28 cellular contexts compared by ENCODE assay signal in genomic region chr3:50504681-50505080, GRCh38. TPM values are rescaled to one million over a fixed set of nuclear protein-coding genes. Genes with fewer than 3 reads are reported as not detected.
DNase-seq lines count a peak whose midpoint lies in the region; ATAC-seq and TF ChIP-seq lines count a peak whose summit lies in the region.
"Had no signal": no experiment of that assay in that cellular context is flagged by ENCODE, and none has a peak within 500 bp of the region (broad histone marks: within the 10 kb centered on the region; RNA-seq: fewer than 3 reads in every experiment).

No MANE protein-coding gene starts in this region.

- H3K79me2 ChIP-seq in osteoblast (ENCODE audit: insufficient read depth, low read length): no peaks in the 10 kb centered on the region

- H3K9me3 Mint-ChIP-seq in activated CD4-positive, alpha-beta T cell treated with anti-CD3 and anti-CD28 coated beads, Interleukin-2, amount 10 ng/mL, durations not matched to agents 24 days and 14 days: no peaks in the 10 kb centered on the region
- H3K9me3 Mint-ChIP-seq in memory B cell: no peaks in the 10 kb centered on the region
- H3K9me3 Mint-ChIP-seq: activated T-cell treated with anti-CD3 and anti-CD28 coated beads, Interleukin-2, amount 50 U/mL, for 24 hours had no signal

- peaks cover 2% of the 10 kb centered on the region for H3K4me1 Mint-ChIP-seq in activated CD4-positive, alpha-beta T cell treated with anti-CD3 and anti-CD28 coated beads, Interleukin-2, amount 10 ng/mL, durations not matched to agents 24 days and 14 days
- peaks cover 5% of the 10 kb centered on the region for H3K4me1 Mint-ChIP-seq in memory B cell

- H3K4me3 ChIP-seq in IMR-90 (ENCODE audit: insufficient read depth, low read depth, low read length): no peak overlapping the region
- no peak overlapping the region for H3K4me3 ChIP-seq in osteoblast (ENCODE audit: insufficient read depth, low read length)
- H3K4me3 ChIP-seq: K562, lung had no signal

- no peak overlapping the region for H2BK5ac ChIP-seq in IMR-90 (ENCODE audit: low read depth, low read length, poor library complexity, severe bottlenecking)

- in situ Hi-C loops in IMR-90 (cut with MboI; ENCODE audit: low sequenced_read_pairs): no loop called here

- CTCF ChIA-PET in IMR-90 (lab: Yijun Ruan, JAX): no interaction called here

- no peak overlapping the region for H4K8ac ChIP-seq in IMR-90 (ENCODE audit: low read depth in 2 of 2, low read length in 2 of 2)

- H3K27ac ChIP-seq in IMR-90 (ENCODE audit: insufficient read depth, low read length) (no peak overlapping the region), osteoblast (ENCODE audit: low read depth, low read length) (no peak overlapping the region)
- H3K27ac ChIP-seq: epithelial cell of prostate had no signal

- peak overlapping the region; percentile 42 for H2AK9ac ChIP-seq in IMR-90 (replicated peaks; ENCODE audit: low read depth, low read length, poor library complexity)

- H2AK5ac ChIP-seq in IMR-90 (ENCODE audit: low read depth, low read length): no peak overlapping the region

- no peak overlapping the region for H2AFZ ChIP-seq in IMR-90 (replicated peaks; ENCODE audit: low read length, poor library complexity)
- no peak overlapping the region for H2AFZ ChIP-seq in osteoblast (ENCODE audit: low read length)

- H2BK15ac ChIP-seq in IMR-90 (ENCODE audit: low read depth, low read length): no peak overlapping the region

- H3K79me1 ChIP-seq in IMR-90 (ENCODE audit: low read depth in 1 of 2, low read length in 2 of 2): no peaks in the 10 kb centered on the region

- no peak overlapping the region for H3K9ac ChIP-seq in IMR-90 (ENCODE audit: low read depth, low read length)

- no peak overlapping the region for H3K4me2 ChIP-seq in IMR-90 (ENCODE audit: low read depth, low read length)
- H3K4me2 ChIP-seq in osteoblast (ENCODE audit: insufficient read depth, low read length): no peak overlapping the region

- ATAC-seq in IMR-90 (ENCODE audit: low read depth) (no peak), memory B cell (ENCODE audit: low read depth) (no peak), GM21619 (IDR thresholded peaks at IDR 0.05; ENCODE audit: unreplicated experiment) (no peak), GM18867 (IDR thresholded peaks at IDR 0.05; ENCODE audit: unreplicated experiment) (no peak)

- H2BK120ac ChIP-seq in IMR-90 (ENCODE audit: low read depth, low read length): no peak overlapping the region

- no peak for DNase-seq in activated CD4-positive, alpha-beta T cell treated with anti-CD3 and anti-CD28 coated beads, Interleukin-2, amount 10 ng/mL, durations not matched to agents 24 days and 14 days
- no peak for DNase-seq in activated CD4-positive, alpha-beta T cell treated with anti-CD3 and anti-CD28 coated beads for 1 hour
- DNase-seq in IMR-90 (no peak), memory B cell (ENCODE audit: low spot score in 2 of 2) (no peak), osteoblast (ENCODE audit: insufficient read length, low spot score, missing footprints) (peak; percentile 90)
- no peak for DNase-seq in stimulated activated naive CD4-positive, alpha-beta T cell (lab: John Stamatoyannopoulos, UW)
- DNase-seq: activated CD4-positive, alpha-beta T cell treated with anti-CD3 and anti-CD28 coated beads for 48 hours; activated naive CD4-positive, alpha-beta T cell; activated T-cell treated with anti-CD3 and anti-CD28 coated beads, Interleukin-2, amount 50 U/mL, for 24 hours; hippocampal formation; NCI-H1092 treated with DMSO at 0.1 percent for 48 hours; NCI-H187; NCI-H2171; NCI-H82; nucleus accumbens; psoas muscle; SIG-M5; stimulated activated CD8-positive, alpha-beta memory T cell treated with anti-CD3 and anti-CD28 coated beads, Interleukin-4, amount 100 ng/mL, for 48 hours; transverse colon had no signal

- H3K23ac ChIP-seq in IMR-90 (ENCODE audit: low read depth, low read length): no peak overlapping the region

- no peak overlapping the region for H3K4ac ChIP-seq in IMR-90 (ENCODE audit: low read depth, low read length)

- H3K4me1 ChIP-seq in IMR-90 (ENCODE audit: control insufficient read depth, insufficient read depth, low read length): no peaks in the 10 kb centered on the region
- no peaks in the 10 kb centered on the region for H3K4me1 ChIP-seq in osteoblast (ENCODE audit: insufficient read depth, low read length)
- H3K4me1 ChIP-seq: psoas muscle had no signal

- peaks cover 51% of the 10 kb centered on the region for H3K27me3 Mint-ChIP-seq in activated CD4-positive, alpha-beta T cell treated with anti-CD3 and anti-CD28 coated beads, Interleukin-2, amount 10 ng/mL, durations not matched to agents 24 days and 14 days
- H3K27me3 Mint-ChIP-seq in memory B cell: peaks cover 16% of the 10 kb centered on the region

- no peak overlapping the region for H4K5ac ChIP-seq in IMR-90 (ENCODE audit: low read depth, low read length)

- H3K9me3 ChIP-seq in IMR-90 (ENCODE audit: control insufficient read depth, insufficient read depth, low read length) (no peaks in the 10 kb centered on the region), osteoblast (ENCODE audit: low read depth, low read length) (no peaks in the 10 kb centered on the region)
- H3K9me3 ChIP-seq: psoas muscle, transverse colon had no signal

- peak overlapping the region; percentile 34 for H3K4me3 Mint-ChIP-seq in activated CD4-positive, alpha-beta T cell treated with anti-CD3 and anti-CD28 coated beads, Interleukin-2, amount 10 ng/mL, durations not matched to agents 24 days and 14 days
- H3K4me3 Mint-ChIP-seq in memory B cell: peak overlapping the region; percentile 76

- no peak overlapping the region for H3K18ac ChIP-seq in IMR-90 (ENCODE audit: low read depth, low read length)

- no peak for TF ChIP-seq POLR2A in IMR-90 (IDR thresholded peaks at IDR 0.05; ENCODE audit: low read depth, low read length)

- H3K9me1 ChIP-seq in IMR-90 (ENCODE audit: insufficient read depth, low read length): no peaks in the 10 kb centered on the region; the same call in 1 of the 2 replicates

- H3K27ac Mint-ChIP-seq in activated CD4-positive, alpha-beta T cell treated with anti-CD3 and anti-CD28 coated beads, Interleukin-2, amount 10 ng/mL, durations not matched to agents 24 days and 14 days: no peak overlapping the region
- H3K27ac Mint-ChIP-seq in memory B cell: no peak overlapping the region
- H3K27ac Mint-ChIP-seq: activated T-cell treated with anti-CD3 and anti-CD28 coated beads, Interleukin-2, amount 50 U/mL, for 24 hours had no signal

- no peaks in the 10 kb centered on the region for H3K36me3 Mint-ChIP-seq in activated CD4-positive, alpha-beta T cell treated with anti-CD3 and anti-CD28 coated beads, Interleukin-2, amount 10 ng/mL, durations not matched to agents 24 days and 14 days (ENCODE audit: low read depth)
- H3K36me3 Mint-ChIP-seq in memory B cell: no peaks in the 10 kb centered on the region
- H3K36me3 Mint-ChIP-seq: CD14-positive monocyte had no signal

- no peak overlapping the region for H2BK20ac ChIP-seq in IMR-90 (ENCODE audit: low read depth, low read length)

- intact Hi-C loops in activated CD4-positive, alpha-beta T cell treated with anti-CD3 and anti-CD28 coated beads, Interleukin-2, amount 10 ng/mL, durations not matched to agents 24 days and 14 days (cut with micrococcal nuclease): no loop called here
- intact Hi-C loops in IMR-90 (cut with micrococcal nuclease): no loop called here

- H4K20me1 ChIP-seq in IMR-90 (ENCODE audit: insufficient read depth, low read length) (no peaks in the 10 kb centered on the region), osteoblast (ENCODE audit: insufficient read depth, low read length) (no peaks in the 10 kb centered on the region)

- WGBS in IMR-90 (ENCODE audit: extremely low coverage in 2 of 2, insufficient read length in 1 of 2), 2 experiments: no CpG with 5 or more reads among the region's 2 CpGs

- H4K91ac ChIP-seq in IMR-90 (ENCODE audit: insufficient read depth, low read depth, low read length): no peak overlapping the region

- dilution Hi-C loops in IMR-90 (cut with HindIII; ENCODE audit: low sequenced_read_pairs, unreplicated experiment): no loop called here

- H3K27me3 ChIP-seq in IMR-90 (ENCODE audit: control insufficient read depth, insufficient read depth, low read length): peaks cover 72% of the 10 kb centered on the region
- peaks cover 43% of the 10 kb centered on the region for H3K27me3 ChIP-seq in osteoblast (ENCODE audit: insufficient read depth, low read length)

- no peak overlapping the region for H3K14ac ChIP-seq in IMR-90 (replicated peaks; ENCODE audit: low read depth, low read length)

- POLR2A ChIA-PET in IMR-90 (lab: Charles Lee; ENCODE audit: unreplicated experiment): no interaction called here

- no peak overlapping the region for H3K56ac ChIP-seq in IMR-90 (ENCODE audit: extremely low read depth, insufficient read depth, low read length)

- H3K36me3 ChIP-seq in IMR-90 (ENCODE audit: control insufficient read depth, insufficient read depth, low read length): no peaks in the 10 kb centered on the region
- H3K36me3 ChIP-seq in osteoblast (ENCODE audit: insufficient read depth, low read length): no peaks in the 10 kb centered on the region
- H3K36me3 ChIP-seq: transverse colon had no signal

- no peak for TF ChIP-seq CTCF in IMR-90 (conservative IDR thresholded peaks at IDR 0.05; ENCODE audit: low read depth, low read length)
- no peak for TF ChIP-seq CTCF in osteoblast (IDR thresholded peaks at IDR 0.05; ENCODE audit: extremely low read depth, low read depth, low read length)

- no TSS peak for BruUV-seq in IMR-90 (replicated peaks; lab: Mats Ljungman, UMichigan)

- no peak for TF ChIP-seq RAD21 in IMR-90 (IDR thresholded peaks at IDR 0.05; ENCODE audit: low read length)

TF ChIP-seq in IMR-90, 13 proteins besides CTCF, POLR2A, EP300 and RAD21:
- TF ChIP-seq CEBPB (IDR thresholded peaks at IDR 0.05; ENCODE audit: low read depth, low read length) (no peak), MAZ (IDR thresholded peaks at IDR 0.05; ENCODE audit: borderline replicate concordance, low read depth, low read length) (no peak), NFE2L2 (IDR thresholded peaks at IDR 0.05; ENCODE audit: low read depth, low read length) (no peak), SMC3 (IDR thresholded peaks at IDR 0.05; ENCODE audit: low read depth, low read length) (no peak)

RNA-seq across cellular contexts. Expression of gene CACNA2D2, which starts 1.2 kb away (rescaled TPM):
- 0.23 and 0.62 TPM in 2 replicates for total RNA-seq in activated CD4-positive, alpha-beta T cell treated with anti-CD3 and anti-CD28 coated beads, Interleukin-2, amount 10 ng/mL, durations not matched to agents 24 days and 14 days
- not detected in 2 replicates for total RNA-seq in IMR-90 (2012; rRNA removed)
- polyA plus RNA-seq in IMR-90 (2012; rRNA removed): 0.11 and 0.15 TPM in 2 replicates
- polyA plus RNA-seq in IMR-90 (2012; cell fraction: cytosol; rRNA removed): 0.06 and 0.10 TPM in 2 replicates
- polyA plus RNA-seq in IMR-90 (2012; cell fraction: nucleus; rRNA removed; ENCODE audit: low replicate concordance): 0.26 and 0.29 TPM in 2 replicates
- total RNA-seq in osteoblast: not detected in 2 replicates
- total RNA-seq: bronchial epithelial cell, Daoy, M059J had no signal
